2 cellular contexts compared by ENCODE assay signal in genomic region chr2:179948058-179948457, GRCh38.
A peak's percentile ranks its signal among the peaks of the same experiment; 100 is the strongest.
TF ChIP-seq lines count a peak whose summit lies in the region.

No MANE protein-coding gene starts in this region.

TF ChIP-seq in WTC11, 78 proteins besides CTCF, POLR2A, EP300 and RAD21:
- no peak for TF ChIP-seq FOXP4 (CRISPR knock-in tag; IDR thresholded peaks at IDR 0.05)
- TF ChIP-seq STAT6 (CRISPR knock-in tag; conservative IDR thresholded peaks at IDR 0.05; ENCODE audit: low read depth): no peak
- TF ChIP-seq E2F1 (CRISPR knock-in tag; IDR thresholded peaks at IDR 0.05): no peak
- TF ChIP-seq ZNF671 (CRISPR knock-in tag; IDR thresholded peaks at IDR 0.05): no peak
- TF ChIP-seq MYBL2 (CRISPR knock-in tag; IDR thresholded peaks at IDR 0.05): no peak
- TF ChIP-seq TEAD1 (CRISPR knock-in tag; IDR thresholded peaks at IDR 0.05): no peak
- TF ChIP-seq ZNF138 (CRISPR knock-in tag; conservative IDR thresholded peaks at IDR 0.05): no peak
- TF ChIP-seq RELA (CRISPR knock-in tag; IDR thresholded peaks at IDR 0.05; ENCODE audit: borderline replicate concordance): no peak
- TF ChIP-seq GABPB1 (CRISPR knock-in tag; IDR thresholded peaks at IDR 0.05): no peak
- TF ChIP-seq GTF2I (CRISPR knock-in tag; conservative IDR thresholded peaks at IDR 0.05): no peak
- TF ChIP-seq CREB1 (CRISPR knock-in tag; IDR thresholded peaks at IDR 0.05): no peak
- TF ChIP-seq SOX15 (CRISPR knock-in tag; IDR thresholded peaks at IDR 0.05): no peak
- no peak for TF ChIP-seq JAZF1 (CRISPR knock-in tag; IDR thresholded peaks at IDR 0.05)
- no peak for TF ChIP-seq NR2C2 (CRISPR knock-in tag; IDR thresholded peaks at IDR 0.05)

TF ChIP-seq in HepG2, 621 proteins besides CTCF, POLR2A, EP300 and RAD21:
- TF ChIP-seq PHF5A (CRISPR knock-in tag; IDR thresholded peaks at IDR 0.05; ENCODE audit: low read depth, unreplicated experiment) (no peak), GATAD2A (CRISPR knock-in tag; IDR thresholded peaks at IDR 0.05) (peak; percentile 38; the same call in 1 of the 2 replicates), PHB2 (IDR thresholded peaks at IDR 0.05; ENCODE audit: partially characterized antibody) (no peak), ARID5B (CRISPR knock-in tag; IDR thresholded peaks at IDR 0.05) (0 out of 2 replicates have a peak, but pooled peaks have one; percentile 46), MYC (CRISPR knock-in tag; IDR thresholded peaks at IDR 0.05; ENCODE audit: borderline replicate concordance) (no peak), TBX3 (IDR thresholded peaks at IDR 0.05; ENCODE audit: borderline replicate concordance) (peak; percentile 40; the same call in 1 of the 2 replicates), ZNF598 (CRISPR knock-in tag; IDR thresholded peaks at IDR 0.05; ENCODE audit: borderline replicate concordance) (no peak), NCOA2 (CRISPR knock-in tag; IDR thresholded peaks at IDR 0.05) (peak; percentile 40; the same call in 1 of the 2 replicates), HNF4A (CRISPR knock-in tag; IDR thresholded peaks at IDR 0.05) (no peak), FOXA1 (IDR thresholded peaks at IDR 0.05) (peak; percentile 85), FOXA1 (CRISPR knock-in tag; IDR thresholded peaks at IDR 0.05) (no peak), HMG20A (CRISPR knock-in tag; IDR thresholded peaks at IDR 0.05; ENCODE audit: borderline replicate concordance) (peak; percentile 51; the same call in 1 of the 2 replicates), FOXA3 (CRISPR knock-in tag; IDR thresholded peaks at IDR 0.05) (peak; percentile 68), MLX (CRISPR knock-in tag; IDR thresholded peaks at IDR 0.05) (no peak), RBAK (CRISPR knock-in tag; IDR thresholded peaks at IDR 0.05) (no peak), TCF7 (IDR thresholded peaks at IDR 0.05; ENCODE audit: low read depth) (no peak), ARID3A (IDR thresholded peaks at IDR 0.05; ENCODE audit: low read depth, low read length) (peak; percentile 62; the same call in 1 of the 2 replicates), AHDC1 (CRISPR knock-in tag; IDR thresholded peaks at IDR 0.05; ENCODE audit: borderline replicate concordance) (peak; percentile 29; the same call in 1 of the 2 replicates), ZNF777 (CRISPR knock-in tag; IDR thresholded peaks at IDR 0.05) (no peak)
